In genomic region chr6:81241717-81242116, GRCh38 we compare ENCODE assay signal across 9 cellular contexts.
A peak's percentile ranks its signal among the peaks of the same experiment; 100 is the strongest.
DNase-seq lines count a peak whose midpoint lies in the region; ATAC-seq and TF ChIP-seq lines count a peak whose summit lies in the region.
"Had no signal": no experiment of that assay in that cellular context is flagged by ENCODE, and none has a peak within 500 bp of the region (broad histone marks: within the 10 kb centered on the region; RNA-seq: fewer than 3 reads in every experiment).

No MANE protein-coding gene starts in this region.

- TF ChIP-seq POLR2A in upper lobe of left lung (IDR thresholded peaks at IDR 0.05) = no peak

- H3K27ac Mint-ChIP-seq in endothelial cell (ENCODE audit: unreplicated experiment) = no peak overlapping the region
- H3K27ac Mint-ChIP-seq: activated CD4-positive, alpha-beta T cell treated with anti-CD3 and anti-CD28 coated beads for 36 hours had no signal

- H3K36me3 Mint-ChIP-seq in endothelial cell (ENCODE audit: low read depth, unreplicated experiment) = no peaks in the 10 kb centered on the region

- no peak for ATAC-seq in upper lobe of left lung (ENCODE audit: low FRiP score in 2 of 2)
- ATAC-seq: activated CD4-positive, alpha-beta T cell treated with anti-CD3 and anti-CD28 coated beads for 36 hours had no signal

- no peaks in the 10 kb centered on the region for H3K4me1 ChIP-seq in upper lobe of left lung

- no peaks in the 10 kb centered on the region for H3K36me3 ChIP-seq in upper lobe of left lung

- H3K4me3 ChIP-seq in retinal pigment epithelial cell (ENCODE audit: low read length) (no peak overlapping the region), upper lobe of left lung (no peak overlapping the region)

- TF ChIP-seq CTCF in endothelial cell (IDR thresholded peaks at IDR 0.05; ENCODE audit: unreplicated experiment) (peak; percentile 35), retinal pigment epithelial cell (conservative IDR thresholded peaks at IDR 0.05; ENCODE audit: low read depth, low read length) (peak; percentile 60), upper lobe of left lung (IDR thresholded peaks at IDR 0.05) (peak in 2 of 6 experiments; percentile 25 to 41)

- TF ChIP-seq EP300 in upper lobe of left lung (IDR thresholded peaks at IDR 0.05) = no peak

- no peaks in the 10 kb centered on the region for H3K9me3 ChIP-seq in upper lobe of left lung

- DNase-seq in DMS 273 (lab: John Stamatoyannopoulos, UW; ENCODE audit: unreplicated experiment) (peak; percentile 36), DMS 273 treated with DMSO at 0.1 percent for 48 hours (lab: John Stamatoyannopoulos, UW) (no peak), NCI-H460 (ENCODE audit: extremely low read depth, low read depth) (peak; percentile 36), endothelial cell (ENCODE audit: low spot score) (no peak), retinal pigment epithelial cell (ENCODE audit: low read depth) (peak; percentile 15), upper lobe of left lung (no peak)
- no peak for DNase-seq in activated CD8-positive, alpha-beta memory T cell treated with anti-CD3 and anti-CD28 coated beads, Interleukin-2, amount 50 U/mL, for 48 hours
- no peak for DNase-seq in activated naive CD4-positive, alpha-beta T cell treated with Interleukin-2 at 50 U/mL for 16 hours
- DNase-seq: activated CD4-positive, alpha-beta T cell treated with anti-CD3 and anti-CD28 coated beads for 36 hours had no signal

- H3K4me3 Mint-ChIP-seq in endothelial cell (ENCODE audit: unreplicated experiment) = no peak overlapping the region
- H3K4me3 Mint-ChIP-seq: activated CD4-positive, alpha-beta T cell treated with anti-CD3 and anti-CD28 coated beads for 36 hours had no signal

- WGBS in upper lobe of left lung, 2 donors = 47 to 59% methylated on average over 2 of the region's 2 CpGs

- no peaks in the 10 kb centered on the region for H3K27me3 ChIP-seq in upper lobe of left lung

- H3K27me3 Mint-ChIP-seq in endothelial cell (ENCODE audit: unreplicated experiment) = no peaks in the 10 kb centered on the region
- H3K27me3 Mint-ChIP-seq: activated CD4-positive, alpha-beta T cell treated with anti-CD3 and anti-CD28 coated beads for 36 hours had no signal

- H3K4me1 Mint-ChIP-seq in endothelial cell (ENCODE audit: unreplicated experiment) = no peaks in the 10 kb centered on the region
- H3K4me1 Mint-ChIP-seq: activated CD4-positive, alpha-beta T cell treated with anti-CD3 and anti-CD28 coated beads for 36 hours had no signal

- H3K27ac ChIP-seq in upper lobe of left lung = no peak overlapping the region

- no peaks in the 10 kb centered on the region for H3K9me3 Mint-ChIP-seq in endothelial cell (ENCODE audit: unreplicated experiment)

Comparison
In these comparisons a context has a peak if more than half of its experiments do, and no peak if none do; other contexts are left out.
1. DNase-seq: peak in DMS 273 (single experiment), NCI-H460 (single experiment) and retinal pigment epithelial cell (single experiment); none in DMS 273 treated with DMSO at 0.1 percent for 48 hours (single experiment), endothelial cell (single experiment), activated CD8-positive, alpha-beta memory T cell treated with anti-CD3 and anti-CD28 coated beads, Interleukin-2, amount 50 U/mL, for 48 hours (single experiment), activated naive CD4-positive, alpha-beta T cell treated with Interleukin-2 at 50 U/mL for 16 hours (single experiment) and upper lobe of left lung (0 of 2).